ENCODE assay signal across 8 cellular contexts in genomic region chr4:150302553-150302952, GRCh38.
A peak's percentile ranks its signal among the peaks of the same experiment; 100 is the strongest.
DNase-seq lines count a peak whose midpoint lies in the region; ATAC-seq, FAIRE-seq and TF ChIP-seq lines count a peak whose summit lies in the region.

No MANE protein-coding gene starts in this region.

- no peak for TF ChIP-seq CTCF in A673 (conservative IDR thresholded peaks at IDR 0.05; ENCODE audit: low read depth, low read length)

- ATAC-seq in activated T-cell treated with anti-CD3 and anti-CD28 coated beads, Interleukin-2, amount 50 U/mL, for 72 hours (replicated peaks in 1 of 2) = peak; percentile 73
- ATAC-seq in HG02870 (IDR thresholded peaks at IDR 0.05; ENCODE audit: unreplicated experiment) (no peak), GM19455 (IDR thresholded peaks at IDR 0.05; ENCODE audit: unreplicated experiment) (no peak), HG03565 (IDR thresholded peaks at IDR 0.05; ENCODE audit: unreplicated experiment) (no peak)

- H3K27me3 ChIP-seq in A673 (replicated peaks; ENCODE audit: insufficient read depth, low read depth, low read length, poor library complexity) = no peaks in the 10 kb centered on the region

- no TSS peak for BruUV-seq in A673 (replicated peaks; lab: Mats Ljungman, UMichigan)

- H3K4me3 Mint-ChIP-seq in activated T-cell treated with anti-CD3 and anti-CD28 coated beads, Interleukin-2, amount 50 U/mL, for 72 hours = no peak overlapping the region

- POLR2A ChIA-PET in A673 (lab: Charles Lee; ENCODE audit: low non-redundant PET) = no interaction called here

- no peak overlapping the region for H3K27ac ChIP-seq in A673 (ENCODE audit: low read depth, low read length, poor library complexity, severe bottlenecking)

- CTCF ChIA-PET in A673 (lab: Charles Lee) = no interaction called here

- no peaks in the 10 kb centered on the region for H3K36me3 ChIP-seq in A673 (ENCODE audit: insufficient read depth, low read length, poor library complexity, severe bottlenecking)

- no peaks in the 10 kb centered on the region for H3K9me3 ChIP-seq in A673 (ENCODE audit: low read depth, low read length, poor library complexity, severe bottlenecking)

- DNase-seq in A673 (ENCODE audit: low spot score) (peak; percentile 74), HTR-8/SVneo (ENCODE audit: insufficient read length, low spot score) (peak; percentile 60), iris pigment epithelial cell (ENCODE audit: low read depth) (peak; percentile 98), cortex of kidney (lab: John Stamatoyannopoulos, UW) (no peak)
- DNase-seq in activated T-cell treated with anti-CD3 and anti-CD28 coated beads, Interleukin-2, amount 50 U/mL, for 72 hours = peak; percentile 29 to 51

- H3K36me3 Mint-ChIP-seq in activated T-cell treated with anti-CD3 and anti-CD28 coated beads, Interleukin-2, amount 50 U/mL, for 72 hours (ENCODE audit: insufficient read depth in 2 of 2) = peaks cover 0 to 2% of the 10 kb centered on the region in 2 donors

- peaks cover 24% of the 10 kb centered on the region for H3K4me1 Mint-ChIP-seq in activated T-cell treated with anti-CD3 and anti-CD28 coated beads, Interleukin-2, amount 50 U/mL, for 72 hours (ENCODE audit: low read depth)

- H3K27ac Mint-ChIP-seq in activated T-cell treated with anti-CD3 and anti-CD28 coated beads, Interleukin-2, amount 50 U/mL, for 72 hours = peak overlapping the region; percentile 29

- H3K4me3 ChIP-seq in A673 (ENCODE audit: low read depth, low read length, poor library complexity, severe bottlenecking) = no peak overlapping the region

- intact Hi-C loops in A673 (cut with micrococcal nuclease; ENCODE audit: unreplicated experiment) = no loop called here

- H3K4me1 ChIP-seq in A673 (ENCODE audit: insufficient read depth, low read length, poor library complexity, severe bottlenecking) = peaks cover 51% of the 10 kb centered on the region

- peak; percentile 70 for FAIRE-seq in HTR-8/SVneo (lab: Jason Lieb, UNC)

- H3K27me3 Mint-ChIP-seq in activated T-cell treated with anti-CD3 and anti-CD28 coated beads, Interleukin-2, amount 50 U/mL, for 72 hours (ENCODE audit: low read depth) = no peaks in the 10 kb centered on the region

- peaks cover 0 to 2% of the 10 kb centered on the region in 2 donors for H3K9me3 Mint-ChIP-seq in activated T-cell treated with anti-CD3 and anti-CD28 coated beads, Interleukin-2, amount 50 U/mL, for 72 hours

Comparison
In these comparisons a context has a peak if more than half of its experiments do, and no peak if none do; other contexts are left out.
1. ATAC-seq: peak in activated T-cell treated with anti-CD3 and anti-CD28 coated beads, Interleukin-2, amount 50 U/mL, for 72 hours (2 of 2); none in HG02870 (single experiment), GM19455 (single experiment) and HG03565 (single experiment).